Comparison of ENCODE assay signal across 15 cellular contexts in the genomic region with DNA sequence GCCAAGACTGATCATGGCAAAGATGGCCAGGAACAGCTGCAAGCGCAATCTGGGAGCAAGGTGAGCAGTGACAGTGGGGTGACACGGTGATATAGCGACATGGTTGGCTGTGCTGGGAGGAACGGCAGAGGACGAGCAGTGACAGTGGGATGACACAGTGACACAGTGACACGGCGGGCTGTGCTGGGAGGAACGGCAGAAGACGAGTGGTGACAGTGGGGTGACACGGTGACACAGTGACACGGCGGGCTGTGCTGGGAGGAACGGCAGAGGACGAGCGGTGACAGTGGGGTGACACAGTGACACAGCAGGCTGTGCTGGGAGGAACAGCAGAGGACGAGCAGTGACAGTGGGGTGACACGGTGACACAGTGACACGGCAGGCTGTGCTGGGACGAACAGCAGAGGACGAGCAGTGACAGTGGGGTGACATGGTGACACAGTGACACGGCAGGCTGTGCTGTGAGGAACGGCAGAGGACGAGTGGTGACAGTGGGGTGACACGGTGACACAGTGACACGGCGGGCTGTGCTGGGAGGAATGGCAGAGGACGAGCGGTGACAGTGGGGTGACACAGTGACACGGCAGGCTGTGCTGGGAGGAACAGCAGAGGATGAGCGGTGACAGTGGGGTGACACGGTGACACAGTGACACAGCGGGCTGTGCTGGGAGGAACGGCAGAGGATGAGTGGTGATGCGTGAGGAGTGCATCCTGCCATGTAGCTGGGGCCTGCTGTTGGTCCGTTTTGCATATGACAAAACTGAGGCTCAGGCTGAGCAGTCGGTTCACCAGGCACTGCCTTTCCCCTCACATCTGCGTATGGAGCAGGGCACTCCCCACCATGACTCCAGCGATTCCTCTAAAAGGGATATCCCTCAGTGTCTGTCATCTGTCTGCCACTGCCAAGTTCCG. TPM values are rescaled to one million over a fixed set of nuclear protein-coding genes. Genes with fewer than 3 reads are reported as not detected.
A peak's percentile ranks its signal among the peaks of the same experiment; 100 is the strongest.
DNase-seq lines count a peak whose midpoint lies in the region; ATAC-seq, FAIRE-seq and TF ChIP-seq lines count a peak whose summit lies in the region.
"Had no signal": no experiment of that assay in that cellular context is flagged by ENCODE, and none has a peak within 500 bp of the region (broad histone marks: within the 10 kb centered on the region; RNA-seq: fewer than 3 reads in every experiment).

No MANE protein-coding gene starts in this region.

- peak overlapping the region; percentile 54 for H3K4me3 Mint-ChIP-seq in activated T-cell treated with anti-CD3 and anti-CD28 coated beads, Interleukin-2, amount 50 U/mL, for 4 hours
- no peak overlapping the region for H3K4me3 Mint-ChIP-seq in stimulated activated naive CD8-positive, alpha-beta T cell treated with anti-CD3 and anti-CD28 coated beads, Interleukin-15, Interleukin-2, amounts not matched to agents 100 ng/mL and 50 ng/mL, for 24 hours

- no peak for FAIRE-seq in HepG2 (lab: Jason Lieb, UNC)

- TF ChIP-seq RAD21 in HepG2 (CRISPR knock-in tag; IDR thresholded peaks at IDR 0.05): no peak

- DNase-seq in activated CD4-positive, alpha-beta T cell treated with anti-CD3 and anti-CD28 coated beads for 48 hours: peak; percentile 19
- no peak for DNase-seq in activated CD4-positive, alpha-beta T cell treated with anti-CD3 and anti-CD28 coated beads, Interleukin-2, amount 50 U/mL, for 4 hours
- no peak for DNase-seq in activated T-cell treated with anti-CD3 and anti-CD28 coated beads, Interleukin-2, amount 50 U/mL, for 4 hours
- no peak for DNase-seq in HepG2 (ENCODE audit: low spot score)
- DNase-seq: central memory CD4-positive, alpha-beta T cell; NCI-H1105; NCI-H345; OCI-M1 had no signal

- no peak overlapping the region for H3K4me3 ChIP-seq in HepG2 (replicated peaks in 1 of 3; ENCODE audit: insufficient read depth in 1 of 3, low read depth in 2 of 3, low read length in 3 of 3)
- H3K4me3 ChIP-seq: right atrium auricular region, SK-N-MC had no signal

- no peaks in the 10 kb centered on the region for H4K20me1 ChIP-seq in HepG2 (ENCODE audit: insufficient read depth, low read length)

- in situ Hi-C loops in HepG2 (cut with HindIII; ENCODE audit: extremely low pct_ligation_motif_present, low pct_unique_long_range_greater_than_20kb): no loop called here

- H3K36me3 ChIP-seq in HepG2 (replicated peaks in 1 of 2; ENCODE audit: control insufficient read depth in 1 of 2, insufficient read depth in 2 of 2, low read length in 2 of 2): no peaks in the 10 kb centered on the region
- H3K36me3 ChIP-seq: right atrium auricular region had no signal

- H2AFZ ChIP-seq in HepG2 (ENCODE audit: low read length): no peak overlapping the region

- peaks cover 11 to 55% of the 10 kb centered on the region in 2 experiments; a peak in 4 of 5 replicates for H3K27me3 ChIP-seq in HepG2 (ENCODE audit: control insufficient read depth in 1 of 2, insufficient read depth in 2 of 2, low read length in 2 of 2)
- H3K27me3 ChIP-seq: right atrium auricular region had no signal

- no peaks in the 10 kb centered on the region for H3K27me3 Mint-ChIP-seq in activated T-cell treated with anti-CD3 and anti-CD28 coated beads, Interleukin-2, amount 50 U/mL, for 4 hours (ENCODE audit: low read depth)
- H3K27me3 Mint-ChIP-seq in stimulated activated naive CD8-positive, alpha-beta T cell treated with anti-CD3 and anti-CD28 coated beads, Interleukin-15, Interleukin-2, amounts not matched to agents 100 ng/mL and 50 ng/mL, for 24 hours: no peaks in the 10 kb centered on the region

- intact Hi-C loops in HepG2 (cut with micrococcal nuclease; ENCODE audit: unreplicated experiment): no loop called here

- no peak overlapping the region for H3K9ac ChIP-seq in HepG2 (ENCODE audit: insufficient read depth, low read depth, low read length)

- H3K4me1 Mint-ChIP-seq in activated T-cell treated with anti-CD3 and anti-CD28 coated beads, Interleukin-2, amount 50 U/mL, for 4 hours (ENCODE audit: low read depth): peaks cover 27% of the 10 kb centered on the region
- peaks cover 32% of the 10 kb centered on the region for H3K4me1 Mint-ChIP-seq in stimulated activated naive CD8-positive, alpha-beta T cell treated with anti-CD3 and anti-CD28 coated beads, Interleukin-15, Interleukin-2, amounts not matched to agents 100 ng/mL and 50 ng/mL, for 24 hours (ENCODE audit: low read depth)

- H3K4me2 ChIP-seq in HepG2 (ENCODE audit: low read depth, low read length): no peak overlapping the region

- H3K4me1 ChIP-seq in HepG2 (ENCODE audit: insufficient read depth, low read length): 0 out of 2 replicates have a peak, but pooled peaks cover 9% of the 10 kb centered on the region
- H3K4me1 ChIP-seq: right atrium auricular region had no signal

- TF ChIP-seq EP300 in HepG2 (IDR thresholded peaks at IDR 0.05; ENCODE audit: low read depth in 2 of 2, low read length in 2 of 2): no peak
- TF ChIP-seq EP300 in HepG2 (CRISPR knock-in tag; IDR thresholded peaks at IDR 0.05; ENCODE audit: borderline replicate concordance): no peak

- ATAC-seq in activated T-cell treated with anti-CD3 and anti-CD28 coated beads, Interleukin-2, amount 50 U/mL, for 4 hours: peak; percentile 51 to 61
- ATAC-seq in HepG2: no peak
- ATAC-seq in GM18502 (IDR thresholded peaks at IDR 0.05; ENCODE audit: poor library complexity, unreplicated experiment): no peak
- no peak for ATAC-seq in GM18511 (IDR thresholded peaks at IDR 0.05; ENCODE audit: unreplicated experiment)
- ATAC-seq in HG03108 (IDR thresholded peaks at IDR 0.05; ENCODE audit: unreplicated experiment): no peak

- H3K36me3 Mint-ChIP-seq in activated T-cell treated with anti-CD3 and anti-CD28 coated beads, Interleukin-2, amount 50 U/mL, for 4 hours (ENCODE audit: insufficient read depth): peaks cover 8% of the 10 kb centered on the region
- no peaks in the 10 kb centered on the region for H3K36me3 Mint-ChIP-seq in stimulated activated naive CD8-positive, alpha-beta T cell treated with anti-CD3 and anti-CD28 coated beads, Interleukin-15, Interleukin-2, amounts not matched to agents 100 ng/mL and 50 ng/mL, for 24 hours (ENCODE audit: low read depth)

- no peak for TF ChIP-seq CTCF in HepG2 (CRISPR knock-in tag; IDR thresholded peaks at IDR 0.05)

- 55% methylated on average over 38 of the region's 39 CpGs for WGBS in HepG2 (ENCODE audit: low lambda C conversion rate)

- H3K9me3 ChIP-seq in HepG2 (ENCODE audit: low read length): no peaks in the 10 kb centered on the region
- H3K9me3 ChIP-seq: right atrium auricular region had no signal

- H3K9me3 Mint-ChIP-seq in activated T-cell treated with anti-CD3 and anti-CD28 coated beads, Interleukin-2, amount 50 U/mL, for 4 hours: no peaks in the 10 kb centered on the region
- no peaks in the 10 kb centered on the region for H3K9me3 Mint-ChIP-seq in stimulated activated naive CD8-positive, alpha-beta T cell treated with anti-CD3 and anti-CD28 coated beads, Interleukin-15, Interleukin-2, amounts not matched to agents 100 ng/mL and 50 ng/mL, for 24 hours

- no peaks in the 10 kb centered on the region for H3K79me2 ChIP-seq in HepG2 (ENCODE audit: insufficient read depth, low read length)

- POLR2A ChIA-PET in HepG2 (lab: Yijun Ruan, JAX): no interaction called here

- H3K27ac Mint-ChIP-seq in stimulated activated naive CD8-positive, alpha-beta T cell treated with anti-CD3 and anti-CD28 coated beads, Interleukin-15, Interleukin-2, amounts not matched to agents 100 ng/mL and 50 ng/mL, for 24 hours: peak overlapping the region; percentile 11

- CTCF ChIA-PET in HepG2 (lab: Yijun Ruan, JAX; ENCODE audit: low intra/inter-chr PET ratio, low total read pairs): no interaction called here

- H3K27ac ChIP-seq in HepG2 (ENCODE audit: extremely low read length, insufficient read depth, low read length): no peak overlapping the region
- H3K27ac ChIP-seq: right atrium auricular region, SK-N-MC, VCaP had no signal

- no peak for TF ChIP-seq POLR2A in HepG2 (IDR thresholded peaks at IDR 0.05; ENCODE audit: insufficient read depth in 1 of 2, low read depth in 2 of 2, low read length in 2 of 2)

- no TSS peak for BruUV-seq in HepG2 (replicated peaks; lab: Mats Ljungman, UMichigan)

RNA-seq across cellular contexts. Expression of gene MXD4, which starts 36.0 kb away (rescaled TPM):
- total RNA-seq in activated T-cell treated with anti-CD3 and anti-CD28 coated beads, Interleukin-2, amount 50 U/mL, for 4 hours: 1 to 10 TPM; 5.1 to 6.3 (median 5.4) TPM
- 19.6 and 31.3 TPM in 2 replicates for total RNA-seq in HepG2 (2016; rRNA removed; fragmentation: Illumina TruSeq; extraction: Trizol)
- total RNA-seq in HepG2 (2016; cell fraction: cytosol; rRNA removed; fragmentation: Illumina TruSeq; extraction: Trizol; ENCODE audit: low read depth): 36.9 and 47.9 TPM in 2 replicates
- total RNA-seq in HepG2 (2016; cell fraction: insoluble cytoplasmic fraction; rRNA removed; fragmentation: Illumina TruSeq; extraction: Trizol): 17.4 and 29.0 TPM in 2 replicates
- total RNA-seq in HepG2 (2016; cell fraction: membrane; rRNA removed; fragmentation: Illumina TruSeq; extraction: Trizol): 44.7 and 51.6 TPM in 2 replicates
- total RNA-seq in HepG2 (2016; cell fraction: nucleus; rRNA removed; fragmentation: Illumina TruSeq; extraction: Trizol): 17.8 and 19.3 TPM in 2 replicates
- polyA plus RNA-seq in HepG2 (2011; rRNA removed): 29.0 and 35.5 TPM in 2 replicates
- polyA plus RNA-seq in HepG2 (2011; cell fraction: cytosol; rRNA removed): 18.8 and 32.8 TPM in 2 replicates
- 55.8 and 75.6 TPM in 2 replicates for polyA plus RNA-seq in HepG2 (2011; cell fraction: nucleus; rRNA removed)
- polyA plus RNA-seq in HepG2 (2012): 13.3 and 19.0 TPM in 2 replicates
- 75.4 and 78.8 TPM in 2 replicates for polyA plus RNA-seq in HepG2 (2016; cell fraction: cytosol; fragmentation: Illumina TruSeq; extraction: Trizol; ENCODE audit: low read depth)
- 24.7 and 25.4 TPM in 2 replicates for polyA plus RNA-seq in HepG2 (2016; cell fraction: insoluble cytoplasmic fraction; fragmentation: Illumina TruSeq; extraction: Trizol; ENCODE audit: low read depth)
- polyA plus RNA-seq in HepG2 (2016; cell fraction: membrane; fragmentation: Illumina TruSeq; extraction: Trizol; ENCODE audit: low read depth): 58.0 and 61.9 TPM in 2 replicates
- 40.4 and 42.9 TPM in 2 replicates for polyA plus RNA-seq in HepG2 (2016; cell fraction: nucleus; fragmentation: Illumina TruSeq; extraction: Trizol; ENCODE audit: insufficient read depth, low read depth)
- 56.0 and 71.8 TPM in 2 replicates for polyA minus RNA-seq in HepG2 (2011; rRNA and poly(A)+ RNA removed; ENCODE audit: low replicate concordance)
- 16.4 and 18.3 TPM in 2 replicates for polyA minus RNA-seq in HepG2 (2011; cell fraction: cytosol; rRNA and poly(A)+ RNA removed)
- polyA minus RNA-seq in HepG2 (2011; cell fraction: nucleus; rRNA and poly(A)+ RNA removed): 38.0 and 41.2 TPM in 2 replicates

RNA-seq across cellular contexts. Expression of gene HAUS3, which starts 55.9 kb away (rescaled TPM):
- 10 to 100 TPM; 20.6 to 24.1 (median 22.5) TPM for total RNA-seq in activated T-cell treated with anti-CD3 and anti-CD28 coated beads, Interleukin-2, amount 50 U/mL, for 4 hours
- total RNA-seq in HepG2 (2016; rRNA removed; fragmentation: Illumina TruSeq; extraction: Trizol): 12.6 and 16.3 TPM in 2 replicates
- total RNA-seq in HepG2 (2016; cell fraction: cytosol; rRNA removed; fragmentation: Illumina TruSeq; extraction: Trizol; ENCODE audit: low read depth): 0.71 TPM in 2 replicates
- 12.9 and 15.5 TPM in 2 replicates for total RNA-seq in HepG2 (2016; cell fraction: insoluble cytoplasmic fraction; rRNA removed; fragmentation: Illumina TruSeq; extraction: Trizol)
- 3.8 and 4.0 TPM in 2 replicates for total RNA-seq in HepG2 (2016; cell fraction: membrane; rRNA removed; fragmentation: Illumina TruSeq; extraction: Trizol)
- 10.8 and 13.7 TPM in 2 replicates for total RNA-seq in HepG2 (2016; cell fraction: nucleus; rRNA removed; fragmentation: Illumina TruSeq; extraction: Trizol)
- polyA plus RNA-seq in HepG2 (2011; rRNA removed): 3.3 and 3.9 TPM in 2 replicates
- 1.8 and 1.9 TPM in 2 replicates for polyA plus RNA-seq in HepG2 (2011; cell fraction: cytosol; rRNA removed)
- 4.8 and 5.1 TPM in 2 replicates for polyA plus RNA-seq in HepG2 (2011; cell fraction: nucleus; rRNA removed)
- 5.4 and 6.4 TPM in 2 replicates for polyA plus RNA-seq in HepG2 (2012)
- 0.45 and 0.70 TPM in 2 replicates for polyA plus RNA-seq in HepG2 (2016; cell fraction: cytosol; fragmentation: Illumina TruSeq; extraction: Trizol; ENCODE audit: low read depth)
- polyA plus RNA-seq in HepG2 (2016; cell fraction: insoluble cytoplasmic fraction; fragmentation: Illumina TruSeq; extraction: Trizol; ENCODE audit: low read depth): 12.2 and 12.5 TPM in 2 replicates
- polyA plus RNA-seq in HepG2 (2016; cell fraction: membrane; fragmentation: Illumina TruSeq; extraction: Trizol; ENCODE audit: low read depth): 1.8 TPM in 2 replicates
- 26.7 and 27.4 TPM in 2 replicates for polyA plus RNA-seq in HepG2 (2016; cell fraction: nucleus; fragmentation: Illumina TruSeq; extraction: Trizol; ENCODE audit: insufficient read depth, low read depth)
- 1.8 and 2.1 TPM in 2 replicates for polyA minus RNA-seq in HepG2 (2011; rRNA and poly(A)+ RNA removed; ENCODE audit: low replicate concordance)
- 2.2 and 3.3 TPM in 2 replicates for polyA minus RNA-seq in HepG2 (2011; cell fraction: cytosol; rRNA and poly(A)+ RNA removed)
- polyA minus RNA-seq in HepG2 (2011; cell fraction: nucleus; rRNA and poly(A)+ RNA removed): 5.8 and 6.0 TPM in 2 replicates

RNA-seq across cellular contexts. Expression of gene POLN, which starts 55.9 kb away (rescaled TPM):
- total RNA-seq in activated T-cell treated with anti-CD3 and anti-CD28 coated beads, Interleukin-2, amount 50 U/mL, for 4 hours: 1 to 10 TPM in 1 of 3 donors, under 1 TPM in 2; 0.61 to 2.3 (median 0.90) TPM
- 0.60 and 0.93 TPM in 2 replicates for total RNA-seq in HepG2 (2016; rRNA removed; fragmentation: Illumina TruSeq; extraction: Trizol)
- total RNA-seq in HepG2 (2016; cell fraction: cytosol; rRNA removed; fragmentation: Illumina TruSeq; extraction: Trizol; ENCODE audit: low read depth): 2.3 and 2.5 TPM in 2 replicates
- total RNA-seq in HepG2 (2016; cell fraction: insoluble cytoplasmic fraction; rRNA removed; fragmentation: Illumina TruSeq; extraction: Trizol): 0.68 and 1.1 TPM in 2 replicates
- 1.6 and 1.9 TPM in 2 replicates for total RNA-seq in HepG2 (2016; cell fraction: membrane; rRNA removed; fragmentation: Illumina TruSeq; extraction: Trizol)
- total RNA-seq in HepG2 (2016; cell fraction: nucleus; rRNA removed; fragmentation: Illumina TruSeq; extraction: Trizol): 1.1 and 1.5 TPM in 2 replicates
- polyA plus RNA-seq in HepG2 (2011; rRNA removed): 1.2 and 1.5 TPM in 2 replicates
- polyA plus RNA-seq in HepG2 (2011; cell fraction: cytosol; rRNA removed): 0.81 and 3.7 TPM in 2 replicates
- polyA plus RNA-seq in HepG2 (2011; cell fraction: nucleus; rRNA removed): 2.7 and 3.7 TPM in 2 replicates
- 0.39 and 0.48 TPM in 2 replicates for polyA plus RNA-seq in HepG2 (2012)
- 1.0 and 1.4 TPM in 2 replicates for polyA plus RNA-seq in HepG2 (2016; cell fraction: cytosol; fragmentation: Illumina TruSeq; extraction: Trizol; ENCODE audit: low read depth)
- polyA plus RNA-seq in HepG2 (2016; cell fraction: insoluble cytoplasmic fraction; fragmentation: Illumina TruSeq; extraction: Trizol; ENCODE audit: low read depth): 0.57 and 1.2 TPM in 2 replicates
- 0.90 and 1.4 TPM in 2 replicates for polyA plus RNA-seq in HepG2 (2016; cell fraction: membrane; fragmentation: Illumina TruSeq; extraction: Trizol; ENCODE audit: low read depth)
- polyA plus RNA-seq in HepG2 (2016; cell fraction: nucleus; fragmentation: Illumina TruSeq; extraction: Trizol; ENCODE audit: insufficient read depth, low read depth): 0.88 and 2.2 TPM in 2 replicates
- polyA minus RNA-seq in HepG2 (2011; rRNA and poly(A)+ RNA removed; ENCODE audit: low replicate concordance): 0.44 and 0.96 TPM in 2 replicates
- polyA minus RNA-seq in HepG2 (2011; cell fraction: cytosol; rRNA and poly(A)+ RNA removed): 1.2 and 1.3 TPM in 2 replicates
- polyA minus RNA-seq in HepG2 (2011; cell fraction: nucleus; rRNA and poly(A)+ RNA removed): 0.75 and 1.2 TPM in 2 replicates

Comparison
In these comparisons a context has a peak if more than half of its experiments do, and no peak if none do; other contexts are left out.
1. ATAC-seq: peak in activated T-cell treated with anti-CD3 and anti-CD28 coated beads, Interleukin-2, amount 50 U/mL, for 4 hours (2 of 2); none in HepG2 (single experiment), GM18502 (single experiment), GM18511 (single experiment) and HG03108 (single experiment).